In the genomic region with DNA sequence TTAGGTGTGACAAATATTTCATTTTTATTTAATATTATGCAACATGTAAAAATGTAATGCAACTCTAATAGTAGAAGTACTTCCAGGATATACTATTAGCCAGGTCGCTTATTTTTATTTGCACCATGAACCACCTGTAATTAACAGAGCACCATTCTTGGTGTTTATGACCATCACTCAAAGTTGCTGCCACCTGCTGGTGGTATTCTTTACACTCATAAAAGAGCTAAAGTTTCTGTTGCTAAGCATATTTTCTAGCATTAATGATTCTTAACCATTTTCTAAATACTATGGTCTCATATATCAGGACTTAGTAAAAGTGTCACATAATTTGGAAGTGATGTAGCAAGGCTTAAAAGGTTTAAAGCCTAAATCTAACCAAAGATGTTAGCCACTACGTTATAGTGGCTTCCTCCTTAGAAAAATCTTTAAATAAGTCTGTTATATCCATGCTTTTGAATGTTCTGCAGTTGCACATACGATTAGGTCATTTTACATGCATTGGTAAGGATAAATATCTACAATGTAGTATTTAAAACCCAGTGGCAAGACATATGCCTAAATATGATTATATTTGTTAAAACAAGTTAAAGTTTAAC, we compare ENCODE assay signal across 8 cellular contexts.
DNase-seq lines count a peak whose midpoint lies in the region; ATAC-seq, FAIRE-seq and TF ChIP-seq lines count a peak whose summit lies in the region.

No MANE protein-coding gene starts in this region.

- H3K27me3 ChIP-seq in A673 (replicated peaks; ENCODE audit: insufficient read depth, low read depth, low read length, poor library complexity): no peaks in the 10 kb centered on the region
- H3K27me3 ChIP-seq in pancreas: no peaks in the 10 kb centered on the region

- no peak overlapping the region for H3K4me3 ChIP-seq in A673 (ENCODE audit: low read depth, low read length, poor library complexity, severe bottlenecking)
- no peak overlapping the region for H3K4me3 ChIP-seq in OCI-LY7 (ENCODE audit: low read depth, low read length, poor library complexity, severe bottlenecking)
- H3K4me3 ChIP-seq in epithelial cell of proximal tubule (ENCODE audit: low read depth, low read length): no peak overlapping the region
- no peak overlapping the region for H3K4me3 ChIP-seq in pancreas

- H3K9me3 ChIP-seq in A673 (ENCODE audit: low read depth, low read length, poor library complexity, severe bottlenecking): no peaks in the 10 kb centered on the region
- H3K9me3 ChIP-seq in OCI-LY7 (ENCODE audit: low read length): no peaks in the 10 kb centered on the region
- no peaks in the 10 kb centered on the region for H3K9me3 ChIP-seq in pancreas

- DNase-seq in A673 (ENCODE audit: low spot score) (peak; percentile 61), OCI-LY7 (ENCODE audit: low spot score) (peak; percentile 45), epithelial cell of proximal tubule (ENCODE audit: low read depth) (no peak), pancreas (peak in 3 of 6 donors; percentile 5 to 34 (median 25))
- no peak for DNase-seq in NK-92 treated with Interleukin-12 subunit alpha and Interleukin-12 subunit beta, amount 100 ng/mL, for 24 hours (lab: John Stamatoyannopoulos, UW)

- H3K27ac ChIP-seq in A673 (ENCODE audit: low read depth, low read length, poor library complexity, severe bottlenecking): no peak overlapping the region
- no peak overlapping the region for H3K27ac ChIP-seq in OCI-LY7 (ENCODE audit: low read depth, low read length, poor library complexity, severe bottlenecking)
- no peak overlapping the region for H3K27ac ChIP-seq in pancreas

- no peaks in the 10 kb centered on the region for H3K79me2 ChIP-seq in OCI-LY7 (ENCODE audit: insufficient read depth, low read depth, low read length)

- no peaks in the 10 kb centered on the region for H4K20me1 ChIP-seq in OCI-LY7 (ENCODE audit: insufficient read depth, low read length)

- CTCF ChIA-PET in A673 (lab: Charles Lee): interaction anchor here (0.6 to 1.4 kb wide), 10 partner anchors 10 to 1185 kb away, joined by 3 to 12 read pairs (median 6); no protein-coding TSS in a partner anchor
- CTCF ChIA-PET in OCI-LY7 (lab: Charles Lee; ENCODE audit: unreplicated experiment): no interaction called here

- H3K4me2 ChIP-seq in OCI-LY7 (ENCODE audit: low read length): no peak overlapping the region

- POLR2A ChIA-PET in A673 (lab: Charles Lee; ENCODE audit: low non-redundant PET) (interaction anchor here (0.6 kb wide), 1 partner anchor 694 kb away, joined by 18 read pairs; no protein-coding TSS in a partner anchor), OCI-LY7 (lab: Charles Lee) (interaction anchor here (0.6 kb wide), 1 partner anchor 24 kb away, joined by 3 read pairs; no protein-coding TSS in a partner anchor)

- TF ChIP-seq CTCF in A673 (conservative IDR thresholded peaks at IDR 0.05; ENCODE audit: low read depth, low read length) (peak; percentile 82), OCI-LY7 (conservative IDR thresholded peaks at IDR 0.05; ENCODE audit: low read length) (peak; percentile 82), epithelial cell of proximal tubule (conservative IDR thresholded peaks at IDR 0.05; ENCODE audit: low read depth, low read length) (peak; percentile 75), pancreas (IDR thresholded peaks at IDR 0.05) (peak in 3 of 4 donors; percentile 22 to 49 (median 35))

- H3K36me3 ChIP-seq in A673 (ENCODE audit: insufficient read depth, low read length, poor library complexity, severe bottlenecking) (no peaks in the 10 kb centered on the region), OCI-LY7 (ENCODE audit: insufficient read depth, low read length) (no peaks in the 10 kb centered on the region), pancreas (no peaks in the 10 kb centered on the region)

- H2AFZ ChIP-seq in OCI-LY7 (ENCODE audit: low read length): no peak overlapping the region

- WGBS in pancreas, 2 donors: 37 to 43% methylated on average over 3 of the region's 3 CpGs

- ATAC-seq in HG03432 (IDR thresholded peaks at IDR 0.05; ENCODE audit: unreplicated experiment): peak; percentile 76
- ATAC-seq in pancreas: peak in 3 of 4 donors; percentile 46 to 63 (median 63)
- ATAC-seq in GM21447 (IDR thresholded peaks at IDR 0.05; ENCODE audit: unreplicated experiment): no peak

- FAIRE-seq in G401.6 (lab: Jason Lieb, UNC) (peak; percentile 66), pancreas (lab: Jason Lieb, UNC) (peak; percentile 60)

- intact Hi-C loops in A673 (cut with micrococcal nuclease; ENCODE audit: unreplicated experiment) (loop anchor here (2.0 to 5.0 kb wide), 3 partner anchors 446 to 941 kb away; no protein-coding TSS in a partner anchor), OCI-LY7 (cut with micrococcal nuclease; ENCODE audit: unreplicated experiment) (loop anchor here (2.0 to 5.0 kb wide), 2 partner anchors 447 to 946 kb away; no protein-coding TSS in a partner anchor), pancreas (cut with DNase I) (no loop called here)

- BruUV-seq in A673 (replicated peaks; lab: Mats Ljungman, UMichigan) (no TSS peak), OCI-LY7 (replicated peaks; lab: Mats Ljungman, UMichigan) (no TSS peak)

- H3K9me2 ChIP-seq in OCI-LY7 (ENCODE audit: insufficient read depth, low read length): no peaks in the 10 kb centered on the region

- H3K4me1 ChIP-seq in A673 (ENCODE audit: insufficient read depth, low read length, poor library complexity, severe bottlenecking) (no peaks in the 10 kb centered on the region), OCI-LY7 (ENCODE audit: insufficient read depth, low read length, poor library complexity, severe bottlenecking) (no peaks in the 10 kb centered on the region), pancreas (peaks cover 0 to 11% (median 0%) of the 10 kb centered on the region in 3 donors)

Comparison
In these comparisons a context has a peak if more than half of its experiments do, and no peak if none do; other contexts are left out.
1. DNase-seq: peak in A673 (single experiment) and OCI-LY7 (single experiment); none in epithelial cell of proximal tubule (single experiment) and NK-92 treated with Interleukin-12 subunit alpha and Interleukin-12 subunit beta, amount 100 ng/mL, for 24 hours (single experiment).
2. intact Hi-C loops: an anchor here in A673 (2.0 to 5.0 kb wide) and OCI-LY7 (2.0 to 5.0 kb wide); none called in pancreas.
3. Peak in every context shown above with its lines, with median percentiles within 50 percentile points of each other: CTCF ChIP-seq.